Comparison of ENCODE assay signal across 3 cellular contexts in genomic region chr5:177568326-177568725, GRCh38.
TF ChIP-seq lines count a peak whose summit lies in the region.

No MANE protein-coding gene starts in this region.

TF ChIP-seq in A549, 52 proteins besides CTCF, POLR2A, EP300 and RAD21:
- TF ChIP-seq USF2 (IDR thresholded peaks at IDR 0.05) (no peak), FOSL2 (IDR thresholded peaks at IDR 0.05) (no peak), FOSL2 (CRISPR knock-in tag; IDR thresholded peaks at IDR 0.05) (peak; percentile 50), FOXS1 (CRISPR knock-in tag; IDR thresholded peaks at IDR 0.05) (no peak)

TF ChIP-seq in HCT116, 20 proteins besides CTCF, POLR2A, EP300 and RAD21:
- TF ChIP-seq ELF1 (IDR thresholded peaks at IDR 0.05; ENCODE audit: borderline replicate concordance, low read depth) (no peak), ZNF274 (IDR thresholded peaks at IDR 0.05; ENCODE audit: low read depth, low read length) (no peak), ZBTB33 (IDR thresholded peaks at IDR 0.05; ENCODE audit: extremely low read depth, insufficient replicate concordance, low read length) (no peak), YY1 (IDR thresholded peaks at IDR 0.05; ENCODE audit: extremely low read depth, insufficient replicate concordance, low read depth, low read length) (no peak), ATF3 (IDR thresholded peaks at IDR 0.05) (no peak), SIN3A (IDR thresholded peaks at IDR 0.05; ENCODE audit: low read depth) (no peak), CBX3 (IDR thresholded peaks at IDR 0.05; ENCODE audit: low read depth) (no peak), MAX (IDR thresholded peaks at IDR 0.05) (no peak), TCF7L2 (IDR thresholded peaks at IDR 0.05; ENCODE audit: borderline replicate concordance, extremely low read depth, insufficient read depth, insufficient read length) (no peak), CEBPB (IDR thresholded peaks at IDR 0.05; ENCODE audit: low read depth) (no peak), REST (IDR thresholded peaks at IDR 0.05; ENCODE audit: low read depth) (no peak), ZFX (IDR thresholded peaks at IDR 0.05) (no peak), POLR2AphosphoS5 (IDR thresholded peaks at IDR 0.05; ENCODE audit: low read depth, low read length) (no peak), SRF (IDR thresholded peaks at IDR 0.05; ENCODE audit: low read depth) (no peak), SP1 (IDR thresholded peaks at IDR 0.05; ENCODE audit: low read depth) (no peak), JUND (IDR thresholded peaks at IDR 0.05) (no peak), FOSL1 (IDR thresholded peaks at IDR 0.05; ENCODE audit: low read depth) (no peak)

TF ChIP-seq in K562, 482 proteins besides CTCF, POLR2A, EP300 and RAD21:
- TF ChIP-seq RBM14 (IDR thresholded peaks at IDR 0.05; ENCODE audit: borderline replicate concordance, insufficient read depth, low read depth, low read length) = no peak
- no peak for TF ChIP-seq MIER1 (IDR thresholded peaks at IDR 0.05; ENCODE audit: low read depth)
- TF ChIP-seq NR3C1 (CRISPR knock-in tag; IDR thresholded peaks at IDR 0.05) = no peak
- 0 out of 2 replicates have a peak, but pooled peaks have one; percentile 17 for TF ChIP-seq MAX (CRISPR knock-in tag; IDR thresholded peaks at IDR 0.05)
- TF ChIP-seq JUND (IDR thresholded peaks at IDR 0.05; ENCODE audit: borderline replicate concordance, low read depth, low read length) = peak; percentile 47; the same call in 1 of the 2 replicates
- no peak for TF ChIP-seq JUND (tag; IDR thresholded peaks at IDR 0.05; ENCODE audit: borderline replicate concordance, low read depth, low read length)
- TF ChIP-seq EHMT2 (IDR thresholded peaks at IDR 0.05) = 0 out of 2 replicates have a peak, but pooled peaks have one; percentile 26
- no peak for TF ChIP-seq EZH2 (IDR thresholded peaks at IDR 0.05; ENCODE audit: borderline replicate concordance, low read depth, low read length)
- TF ChIP-seq NR2F6 (CRISPR knock-in tag; IDR thresholded peaks at IDR 0.05) = no peak
- peak; percentile 74 for TF ChIP-seq ZNF384 (IDR thresholded peaks at IDR 0.05; ENCODE audit: low read depth, low read length)
- TF ChIP-seq E2F6 (IDR thresholded peaks at IDR 0.05; ENCODE audit: borderline replicate concordance in 1 of 2, extremely low read depth in 1 of 2, insufficient read depth in 1 of 2, insufficient read length in 1 of 2, low read depth in 1 of 2, low read length in 1 of 2, poor library complexity in 1 of 2, severe bottlenecking in 1 of 2) = peak in 1 of 2 experiments; percentile 9
- no peak for TF ChIP-seq ASH1L (IDR thresholded peaks at IDR 0.05; ENCODE audit: borderline replicate concordance, low read depth, partially characterized antibody)
- TF ChIP-seq ATF3 (IDR thresholded peaks at IDR 0.05) = peak; percentile 79
- no peak for TF ChIP-seq ATF3 (CRISPR knock-in tag; conservative IDR thresholded peaks at IDR 0.05)
- no peak for TF ChIP-seq SRSF3 (IDR thresholded peaks at IDR 0.05; ENCODE audit: insufficient read depth, low read length)
